ENCODE assay signal across 1 cellular context in the genomic region with DNA sequence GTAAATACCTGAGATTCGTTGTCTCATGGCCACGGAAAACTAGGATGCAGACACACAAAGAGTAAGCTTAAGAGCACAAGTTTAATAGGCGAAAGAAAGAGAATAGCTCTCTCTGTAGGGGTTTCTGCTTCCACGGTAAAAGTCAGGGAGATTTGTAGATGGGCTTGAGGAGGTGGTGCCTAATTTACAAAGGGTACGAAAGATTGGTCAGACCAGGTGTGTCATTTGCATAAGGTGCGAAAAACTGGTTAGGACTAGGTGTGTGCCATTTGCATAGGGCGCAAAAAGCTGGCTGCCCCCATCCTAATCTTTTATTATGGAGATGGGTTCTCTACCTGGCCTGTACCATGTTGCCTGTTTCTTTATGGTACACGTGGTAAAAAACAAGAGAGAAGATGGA.
TF ChIP-seq lines count a peak whose summit lies in the region.

No MANE protein-coding gene starts in this region.

TF ChIP-seq in H1, 55 proteins besides CTCF, POLR2A, EP300 and RAD21:
- TF ChIP-seq KDM1A (IDR thresholded peaks at IDR 0.05; ENCODE audit: borderline replicate concordance, low read length), result no peak
